8 cellular contexts compared by ENCODE assay signal in genomic region chr2:229270551-229271410, GRCh38.
DNase-seq lines count a peak whose midpoint lies in the region; ATAC-seq lines count a peak whose summit lies in the region.

Gene PID1, minus strand, starts transcription at chr2:229271287. Its CDS starts 244 bp downstream, at chr2:229271043.

- H3K9ac ChIP-seq in ES-I3 (ENCODE audit: low read depth, low read length) (peak within 1 kb of the TSS; percentile 62), NT2/D1 (ENCODE audit: insufficient read length, low read depth) (peak within 1 kb of the TSS; percentile 82)

- no peaks in the 10 kb centered on the region for H3K9me3 ChIP-seq in ES-I3 (ENCODE audit: control insufficient read depth, insufficient read depth, low read length)
- no peaks in the 10 kb centered on the region for H3K9me3 ChIP-seq in NT2/D1 (ENCODE audit: insufficient read depth, low read length)
- H3K9me3 ChIP-seq in neuron (ENCODE audit: low read length), result no peaks in the 10 kb centered on the region

- no peaks in the 10 kb centered on the region for H3K36me3 ChIP-seq in ES-I3 (ENCODE audit: insufficient read depth, low read length)
- no peaks in the 10 kb centered on the region for H3K36me3 ChIP-seq in NT2/D1 (ENCODE audit: insufficient read depth, insufficient read length, low read length)
- H3K36me3 ChIP-seq in neuron (ENCODE audit: insufficient read depth, low read length), result no peaks in the 10 kb centered on the region

- H3K27ac Mint-ChIP-seq in stimulated activated memory B cell treated with anti-CD40 and anti-IgM and Interleukin-4, amounts not matched to agents 10 μg/mL and 1 μg/mL and 100 μg/mL, for 72 hours, result no peak within 1 kb of the TSS

- DNase-seq in NT2/D1 (ENCODE audit: low read depth, low spot score), result no peak
- peak; percentile 14 for DNase-seq in fibroblast of the conjunctiva (ENCODE audit: low read depth)
- no peak for DNase-seq in T-helper 9 cell
- no peak for DNase-seq in NCI-H187 (lab: John Stamatoyannopoulos, UW)

- no peak for ATAC-seq in stimulated activated memory B cell treated with anti-CD40 and anti-IgM and Interleukin-4, amounts not matched to agents 10 μg/mL and 1 μg/mL and 100 μg/mL, for 72 hours
- no peak for ATAC-seq in GM21619 (IDR thresholded peaks at IDR 0.05; ENCODE audit: unreplicated experiment)

- H3K4me1 ChIP-seq in ES-I3 (ENCODE audit: insufficient read depth, low read length) (no peaks in the 10 kb centered on the region), NT2/D1 (ENCODE audit: insufficient read depth, insufficient read length) (peaks cover 3% of the 10 kb centered on the region), neuron (ENCODE audit: insufficient read depth, low read length) (no peaks in the 10 kb centered on the region)

- no peaks in the 10 kb centered on the region for H3K36me3 Mint-ChIP-seq in stimulated activated memory B cell treated with anti-CD40 and anti-IgM and Interleukin-4, amounts not matched to agents 10 μg/mL and 1 μg/mL and 100 μg/mL, for 72 hours

- peaks cover 31% of the 10 kb centered on the region for H3K27me3 Mint-ChIP-seq in stimulated activated memory B cell treated with anti-CD40 and anti-IgM and Interleukin-4, amounts not matched to agents 10 μg/mL and 1 μg/mL and 100 μg/mL, for 72 hours

- no peaks in the 10 kb centered on the region for H3K4me1 Mint-ChIP-seq in stimulated activated memory B cell treated with anti-CD40 and anti-IgM and Interleukin-4, amounts not matched to agents 10 μg/mL and 1 μg/mL and 100 μg/mL, for 72 hours

- H3K4me3 ChIP-seq in NT2/D1 (ENCODE audit: insufficient read length, low read depth) (peak within 1 kb of the TSS; percentile 56), neuron (ENCODE audit: low read length) (peak within 1 kb of the TSS; percentile 21)

- H3K9me3 Mint-ChIP-seq in stimulated activated memory B cell treated with anti-CD40 and anti-IgM and Interleukin-4, amounts not matched to agents 10 μg/mL and 1 μg/mL and 100 μg/mL, for 72 hours, result no peaks in the 10 kb centered on the region

- H3K4me3 Mint-ChIP-seq in stimulated activated memory B cell treated with anti-CD40 and anti-IgM and Interleukin-4, amounts not matched to agents 10 μg/mL and 1 μg/mL and 100 μg/mL, for 72 hours, result no peak within 1 kb of the TSS

- H3K27me3 ChIP-seq in NT2/D1 (ENCODE audit: insufficient read depth, insufficient read length), result peaks cover 38% of the 10 kb centered on the region
- peaks cover 32% of the 10 kb centered on the region for H3K27me3 ChIP-seq in neuron (ENCODE audit: insufficient read depth, low read length)

- no peak within 1 kb of the TSS for H2AFZ ChIP-seq in neuron (ENCODE audit: low read depth, low read length)
